Comparison of ENCODE assay signal across 1 cellular context in the genomic region with DNA sequence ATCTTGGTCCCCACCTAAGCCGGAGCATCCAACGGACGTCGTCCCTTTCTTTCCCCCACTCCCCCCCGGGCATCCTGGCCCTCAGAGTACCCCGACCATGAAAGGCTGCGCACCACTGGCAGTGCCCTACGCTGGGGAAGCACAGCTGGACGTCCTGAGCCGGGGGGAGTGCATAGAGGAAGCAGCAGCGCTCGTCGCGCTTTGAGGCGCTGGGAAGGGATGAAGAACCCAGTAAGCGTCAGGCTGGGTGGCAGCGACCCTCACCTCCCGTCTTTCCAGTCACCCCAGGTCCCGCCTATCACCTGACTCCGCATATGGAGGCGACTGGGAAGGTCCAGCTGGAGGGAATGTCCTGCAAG.
TF ChIP-seq lines count a peak whose summit lies in the region.

No MANE protein-coding gene starts in this region.

TF ChIP-seq in H1, 55 proteins besides CTCF, POLR2A, EP300 and RAD21:
- TF ChIP-seq KDM4A (IDR thresholded peaks at IDR 0.05; ENCODE audit: low read depth, low read length, severe bottlenecking) = peak; percentile 6
- TF ChIP-seq SUZ12 (IDR thresholded peaks at IDR 0.05; ENCODE audit: low read length) = 0 out of 2 replicates have a peak, but pooled peaks have one; percentile 42
- TF ChIP-seq EZH2 (IDR thresholded peaks at IDR 0.05; ENCODE audit: low read depth, low read length, severe bottlenecking) = peak; percentile 22
- TF ChIP-seq, protein P1, sequence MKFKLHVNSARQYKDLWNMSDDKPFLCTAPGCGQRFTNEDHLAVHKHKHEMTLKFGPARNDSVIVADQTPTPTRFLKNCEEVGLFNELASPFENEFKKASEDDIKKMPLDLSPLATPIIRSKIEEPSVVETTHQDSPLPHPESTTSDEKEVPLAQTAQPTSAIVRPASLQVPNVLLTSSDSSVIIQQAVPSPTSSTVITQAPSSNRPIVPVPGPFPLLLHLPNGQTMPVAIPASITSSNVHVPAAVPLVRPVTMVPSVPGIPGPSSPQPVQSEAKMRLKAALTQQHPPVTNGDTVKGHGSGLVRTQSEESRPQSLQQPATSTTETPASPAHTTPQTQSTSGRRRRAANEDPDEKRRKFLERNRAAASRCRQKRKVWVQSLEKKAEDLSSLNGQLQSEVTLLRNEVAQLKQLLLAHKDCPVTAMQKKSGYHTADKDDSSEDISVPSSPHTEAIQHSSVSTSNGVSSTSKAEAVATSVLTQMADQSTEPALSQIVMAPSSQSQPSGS (IDR thresholded peaks at IDR 0.05; ENCODE audit: low read length) = no peak
